ENCODE assay signal across 1 cellular context in the genomic region with DNA sequence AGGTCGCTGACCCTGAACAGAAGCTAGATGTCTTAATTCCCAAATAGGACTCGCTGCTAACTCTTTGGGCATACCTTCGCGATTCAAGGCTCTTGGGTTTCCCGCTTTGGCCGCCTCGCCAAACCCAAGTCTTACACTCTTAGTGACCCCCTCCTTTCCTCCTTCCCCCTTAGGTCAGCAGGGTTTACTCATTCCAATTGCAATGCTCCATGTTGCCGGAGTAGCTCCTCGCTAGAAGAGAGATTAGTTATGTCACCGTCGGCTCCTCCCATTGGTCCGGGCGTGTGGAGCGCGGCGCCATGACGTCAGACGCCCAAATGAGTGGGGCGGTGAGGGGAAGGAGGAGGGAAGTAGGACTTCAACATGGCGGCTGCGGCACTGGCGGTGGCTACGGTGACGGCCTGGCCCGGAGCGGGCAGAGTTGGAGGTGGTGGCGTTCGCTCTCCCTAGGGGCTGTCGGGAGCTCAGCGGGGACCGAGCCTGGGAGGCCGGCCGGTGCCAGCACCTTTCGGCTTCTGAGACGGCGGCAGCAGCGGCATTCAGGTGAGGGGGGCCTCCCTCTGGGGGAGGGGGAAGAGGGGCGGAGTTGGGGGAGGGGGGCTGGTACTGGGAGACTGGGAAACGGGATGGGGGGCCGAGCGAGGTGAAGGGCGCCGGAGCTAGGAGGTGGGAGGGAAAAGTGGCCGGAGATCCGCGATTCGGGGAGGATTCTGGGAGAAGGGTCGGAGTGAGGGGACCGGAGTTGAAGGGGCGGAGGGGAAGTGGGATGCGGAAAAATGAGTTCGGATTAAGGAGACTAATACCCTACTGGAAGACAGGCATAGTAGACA.
TF ChIP-seq lines count a peak whose summit lies in the region.

A gene (plus strand): TSS at position 346 of the 830 bp plus-strand sequence. CDS start 41,872 bp downstream, outside the sequence.

TF ChIP-seq in GM23338, 12 proteins besides CTCF, POLR2A, EP300 and RAD21 (continued from another document):
- TF ChIP-seq, protein P1, sequence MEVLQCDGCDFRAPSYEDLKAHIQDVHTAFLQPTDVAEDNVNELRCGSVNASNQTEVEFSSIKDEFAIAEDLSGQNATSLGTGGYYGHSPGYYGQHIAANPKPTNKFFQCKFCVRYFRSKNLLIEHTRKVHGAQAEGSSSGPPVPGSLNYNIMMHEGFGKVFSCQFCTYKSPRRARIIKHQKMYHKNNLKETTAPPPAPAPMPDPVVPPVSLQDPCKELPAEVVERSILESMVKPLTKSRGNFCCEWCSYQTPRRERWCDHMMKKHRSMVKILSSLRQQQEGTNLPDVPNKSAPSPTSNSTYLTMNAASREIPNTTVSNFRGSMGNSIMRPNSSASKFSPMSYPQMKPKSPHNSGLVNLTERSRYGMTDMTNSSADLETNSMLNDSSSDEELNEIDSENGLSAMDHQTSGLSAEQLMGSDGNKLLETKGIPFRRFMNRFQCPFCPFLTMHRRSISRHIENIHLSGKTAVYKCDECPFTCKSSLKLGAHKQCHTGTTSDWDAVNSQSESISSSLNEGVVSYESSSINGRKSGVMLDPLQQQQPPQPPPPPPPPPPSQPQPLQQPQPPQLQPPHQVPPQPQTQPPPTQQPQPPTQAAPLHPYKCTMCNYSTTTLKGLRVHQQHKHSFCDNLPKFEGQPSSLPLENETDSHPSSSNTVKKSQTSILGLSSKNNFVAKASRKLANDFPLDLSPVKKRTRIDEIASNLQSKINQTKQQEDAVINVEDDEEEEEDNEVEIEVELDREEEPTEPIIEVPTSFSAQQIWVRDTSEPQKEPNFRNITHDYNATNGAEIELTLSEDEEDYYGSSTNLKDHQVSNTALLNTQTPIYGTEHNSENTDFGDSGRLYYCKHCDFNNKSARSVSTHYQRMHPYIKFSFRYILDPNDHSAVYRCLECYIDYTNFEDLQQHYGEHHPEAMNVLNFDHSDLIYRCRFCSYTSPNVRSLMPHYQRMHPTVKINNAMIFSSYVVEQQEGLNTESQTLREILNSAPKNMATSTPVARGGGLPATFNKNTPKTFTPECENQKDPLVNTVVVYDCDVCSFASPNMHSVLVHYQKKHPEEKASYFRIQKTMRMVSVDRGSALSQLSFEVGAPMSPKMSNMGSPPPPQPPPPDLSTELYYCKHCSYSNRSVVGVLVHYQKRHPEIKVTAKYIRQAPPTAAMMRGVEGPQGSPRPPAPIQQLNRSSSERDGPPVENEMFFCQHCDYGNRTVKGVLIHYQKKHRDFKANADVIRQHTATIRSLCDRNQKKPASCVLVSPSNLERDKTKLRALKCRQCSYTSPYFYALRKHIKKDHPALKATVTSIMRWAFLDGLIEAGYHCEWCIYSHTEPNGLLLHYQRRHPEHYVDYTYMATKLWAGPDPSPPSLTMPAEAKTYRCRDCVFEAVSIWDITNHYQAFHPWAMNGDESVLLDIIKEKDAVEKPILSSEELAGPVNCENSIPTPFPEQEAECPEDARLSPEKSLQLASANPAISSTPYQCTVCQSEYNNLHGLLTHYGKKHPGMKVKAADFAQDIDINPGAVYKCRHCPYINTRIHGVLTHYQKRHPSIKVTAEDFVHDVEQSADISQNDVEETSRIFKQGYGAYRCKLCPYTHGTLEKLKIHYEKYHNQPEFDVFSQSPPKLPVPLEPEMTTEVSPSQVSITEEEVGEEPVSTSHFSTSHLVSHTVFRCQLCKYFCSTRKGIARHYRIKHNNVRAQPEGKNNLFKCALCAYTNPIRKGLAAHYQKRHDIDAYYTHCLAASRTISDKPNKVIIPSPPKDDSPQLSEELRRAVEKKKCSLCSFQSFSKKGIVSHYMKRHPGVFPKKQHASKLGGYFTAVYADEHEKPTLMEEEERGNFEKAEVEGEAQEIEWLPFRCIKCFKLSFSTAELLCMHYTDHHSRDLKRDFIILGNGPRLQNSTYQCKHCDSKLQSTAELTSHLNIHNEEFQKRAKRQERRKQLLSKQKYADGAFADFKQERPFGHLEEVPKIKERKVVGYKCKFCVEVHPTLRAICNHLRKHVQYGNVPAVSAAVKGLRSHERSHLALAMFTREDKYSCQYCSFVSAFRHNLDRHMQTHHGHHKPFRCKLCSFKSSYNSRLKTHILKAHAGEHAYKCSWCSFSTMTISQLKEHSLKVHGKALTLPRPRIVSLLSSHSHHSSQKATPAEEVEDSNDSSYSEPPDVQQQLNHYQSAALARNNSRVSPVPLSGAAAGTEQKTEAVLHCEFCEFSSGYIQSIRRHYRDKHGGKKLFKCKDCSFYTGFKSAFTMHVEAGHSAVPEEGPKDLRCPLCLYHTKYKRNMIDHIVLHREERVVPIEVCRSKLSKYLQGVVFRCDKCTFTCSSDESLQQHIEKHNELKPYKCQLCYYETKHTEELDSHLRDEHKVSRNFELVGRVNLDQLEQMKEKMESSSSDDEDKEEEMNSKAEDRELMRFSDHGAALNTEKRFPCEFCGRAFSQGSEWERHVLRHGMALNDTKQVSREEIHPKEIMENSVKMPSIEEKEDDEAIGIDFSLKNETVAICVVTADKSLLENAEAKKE (CRISPR knock-in tag; IDR thresholded peaks at IDR 0.05): no peak
- TF ChIP-seq POLR2AphosphoS5 (IDR thresholded peaks at IDR 0.05; ENCODE audit: low read depth) (peak; percentile 90), JUNB (IDR thresholded peaks at IDR 0.05; ENCODE audit: unreplicated experiment) (no peak), CREB1 (CRISPR knock-in tag; IDR thresholded peaks at IDR 0.05; ENCODE audit: low read depth) (peak; percentile 96)
- TF ChIP-seq, protein P2, sequence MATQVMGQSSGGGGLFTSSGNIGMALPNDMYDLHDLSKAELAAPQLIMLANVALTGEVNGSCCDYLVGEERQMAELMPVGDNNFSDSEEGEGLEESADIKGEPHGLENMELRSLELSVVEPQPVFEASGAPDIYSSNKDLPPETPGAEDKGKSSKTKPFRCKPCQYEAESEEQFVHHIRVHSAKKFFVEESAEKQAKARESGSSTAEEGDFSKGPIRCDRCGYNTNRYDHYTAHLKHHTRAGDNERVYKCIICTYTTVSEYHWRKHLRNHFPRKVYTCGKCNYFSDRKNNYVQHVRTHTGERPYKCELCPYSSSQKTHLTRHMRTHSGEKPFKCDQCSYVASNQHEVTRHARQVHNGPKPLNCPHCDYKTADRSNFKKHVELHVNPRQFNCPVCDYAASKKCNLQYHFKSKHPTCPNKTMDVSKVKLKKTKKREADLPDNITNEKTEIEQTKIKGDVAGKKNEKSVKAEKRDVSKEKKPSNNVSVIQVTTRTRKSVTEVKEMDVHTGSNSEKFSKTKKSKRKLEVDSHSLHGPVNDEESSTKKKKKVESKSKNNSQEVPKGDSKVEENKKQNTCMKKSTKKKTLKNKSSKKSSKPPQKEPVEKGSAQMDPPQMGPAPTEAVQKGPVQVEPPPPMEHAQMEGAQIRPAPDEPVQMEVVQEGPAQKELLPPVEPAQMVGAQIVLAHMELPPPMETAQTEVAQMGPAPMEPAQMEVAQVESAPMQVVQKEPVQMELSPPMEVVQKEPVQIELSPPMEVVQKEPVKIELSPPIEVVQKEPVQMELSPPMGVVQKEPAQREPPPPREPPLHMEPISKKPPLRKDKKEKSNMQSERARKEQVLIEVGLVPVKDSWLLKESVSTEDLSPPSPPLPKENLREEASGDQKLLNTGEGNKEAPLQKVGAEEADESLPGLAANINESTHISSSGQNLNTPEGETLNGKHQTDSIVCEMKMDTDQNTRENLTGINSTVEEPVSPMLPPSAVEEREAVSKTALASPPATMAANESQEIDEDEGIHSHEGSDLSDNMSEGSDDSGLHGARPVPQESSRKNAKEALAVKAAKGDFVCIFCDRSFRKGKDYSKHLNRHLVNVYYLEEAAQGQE (IDR thresholded peaks at IDR 0.05; ENCODE audit: unreplicated experiment): no peak
